ENCODE assay signal across 29 cellular contexts in genomic region chr1:106047210-106047609, GRCh38.
"Had no signal": no experiment of that assay in that cellular context is flagged by ENCODE, and none has a peak within 500 bp of the region (broad histone marks: within the 10 kb centered on the region; RNA-seq: fewer than 3 reads in every experiment).

No MANE protein-coding gene starts in this region.

- H3K9me3 Mint-ChIP-seq: endodermal cell had no signal

- ATAC-seq: effector memory CD8-positive, alpha-beta T cell; esophagus mucosa; foreskin keratinocyte; gastrocnemius medialis; gastroesophageal sphincter; heart left ventricle; heart right ventricle had no signal

- H3K4me1 ChIP-seq: colonic mucosa, esophagus muscularis mucosa, esophagus squamous epithelium, foreskin keratinocyte, gastrocnemius medialis, gastroesophageal sphincter, heart left ventricle, heart right ventricle had no signal

- H3K79me2 ChIP-seq: hepatocyte had no signal

- DNase-seq: colonic mucosa; cortex of kidney; dermis blood vessel endothelial cell; dorsolateral prefrontal cortex; effector CD4-positive, alpha-beta T cell; effector CD8-positive, alpha-beta T cell; effector memory CD4-positive, alpha-beta T cell; effector memory CD8-positive, alpha-beta T cell; endodermal cell; erythroblast; esophagus squamous epithelium; foreskin fibroblast; foreskin keratinocyte; foreskin melanocyte; gastrocnemius medialis; glutamatergic neuron; head of caudate nucleus; heart left ventricle; heart right ventricle had no signal

- H3K36me3 ChIP-seq: colonic mucosa, esophagus muscularis mucosa, esophagus squamous epithelium, gastrocnemius medialis, gastroesophageal sphincter, heart left ventricle, heart right ventricle had no signal

- H3K27me3 Mint-ChIP-seq: dendritic cell treated with granulocyte-macrophage colony-stimulating factor and Interleukin-4, amounts not matched to agents 40 ng/mL and 50 ng/mL, for 4 days; effector memory CD8-positive, alpha-beta T cell had no signal

- H3K27ac ChIP-seq: colonic mucosa, coronary artery, dorsolateral prefrontal cortex, epithelial cell of prostate, esophagus muscularis mucosa, esophagus squamous epithelium, foreskin keratinocyte, gastrocnemius medialis, gastroesophageal sphincter, heart left ventricle, heart right ventricle, hepatocyte had no signal

- H3K4me1 Mint-ChIP-seq: endodermal cell had no signal

- H3K27me3 ChIP-seq: colonic mucosa, dorsolateral prefrontal cortex, esophagus muscularis mucosa, esophagus squamous epithelium, foreskin keratinocyte, gastrocnemius medialis, gastroesophageal sphincter, heart left ventricle, heart right ventricle, hepatocyte had no signal

- H3K4me3 Mint-ChIP-seq: dendritic cell treated with granulocyte-macrophage colony-stimulating factor and Interleukin-4, amounts not matched to agents 40 ng/mL and 50 ng/mL, for 4 days; effector memory CD8-positive, alpha-beta T cell; endodermal cell had no signal

- H3K4me2 ChIP-seq: hepatocyte had no signal

- H3K27ac Mint-ChIP-seq: dendritic cell treated with granulocyte-macrophage colony-stimulating factor and Interleukin-4, amounts not matched to agents 40 ng/mL and 50 ng/mL, for 4 days; effector memory CD8-positive, alpha-beta T cell; endodermal cell had no signal

- H2AFZ ChIP-seq: hepatocyte had no signal

- FAIRE-seq: colon, endometrium, frontal cortex had no signal

- H3K4me3 ChIP-seq: colonic mucosa, coronary artery, dorsolateral prefrontal cortex, esophagus muscularis mucosa, esophagus squamous epithelium, gastrocnemius medialis, gastroesophageal sphincter, heart left ventricle, heart right ventricle, hepatocyte had no signal

- H3K9me3 ChIP-seq: colonic mucosa, esophagus squamous epithelium, gastrocnemius medialis, gastroesophageal sphincter had no signal
